ENCODE assay signal across 20 cellular contexts in the genomic region with DNA sequence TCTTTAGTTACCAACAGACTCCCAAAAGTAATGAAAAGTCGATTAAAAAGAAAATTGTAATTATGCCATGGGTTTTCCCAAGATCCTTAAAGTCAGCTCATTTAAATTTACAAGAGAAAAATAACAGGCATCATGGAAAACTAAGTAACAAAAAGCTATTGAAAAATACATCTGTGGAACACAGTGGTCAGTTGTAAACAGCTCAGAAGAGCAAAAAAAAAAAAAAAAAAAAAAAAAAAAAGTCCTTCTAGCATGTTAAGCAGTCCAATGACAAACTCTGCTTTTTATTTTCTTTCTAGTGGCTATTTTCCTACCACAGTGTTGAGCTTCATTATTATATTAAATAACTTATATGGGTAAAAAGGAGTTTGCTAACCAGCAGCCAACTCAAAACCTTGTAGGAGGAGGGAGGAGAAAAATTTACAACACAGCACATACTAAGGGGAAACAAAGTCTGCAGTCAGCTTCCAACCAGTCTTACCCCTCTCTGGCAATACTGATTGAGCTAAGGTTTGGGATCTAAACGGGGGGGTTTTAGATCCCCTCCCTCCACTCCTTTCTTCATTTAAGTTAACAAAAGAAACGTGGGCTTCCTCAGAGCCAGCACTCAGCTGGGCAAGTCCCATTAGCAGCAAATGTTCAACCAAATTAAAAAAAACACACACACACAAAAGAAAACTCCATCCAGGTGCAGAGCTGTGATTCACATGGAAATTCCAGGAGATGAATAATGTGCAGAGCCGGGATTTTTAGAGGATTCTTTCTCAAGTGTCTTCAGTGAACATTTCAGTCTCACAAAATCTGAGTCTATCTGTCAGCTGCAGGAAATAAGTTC. TPM values are rescaled to one million over a fixed set of nuclear protein-coding genes. Genes with fewer than 3 reads are reported as not detected.
DNase-seq lines count a peak whose midpoint lies in the region; ATAC-seq and TF ChIP-seq lines count a peak whose summit lies in the region.
"Had no signal": no experiment of that assay in that cellular context is flagged by ENCODE, and none has a peak within 500 bp of the region (broad histone marks: within the 10 kb centered on the region; RNA-seq: fewer than 3 reads in every experiment).

No MANE protein-coding gene starts in this region.

- no peaks in the 10 kb centered on the region for H3K27me3 ChIP-seq in H7 (ENCODE audit: control insufficient read depth, insufficient read depth, low read length)
- H3K27me3 ChIP-seq in mammary epithelial cell (ENCODE audit: insufficient read depth, low read length), result no peaks in the 10 kb centered on the region
- no peaks in the 10 kb centered on the region for H3K27me3 ChIP-seq in right cardiac atrium (ENCODE audit: control insufficient read depth, insufficient read depth)
- H3K27me3 ChIP-seq: adrenal gland, pancreas, spleen had no signal

- TF ChIP-seq CTCF in mammary epithelial cell (conservative IDR thresholded peaks at IDR 0.05 in 1 of 2, IDR thresholded peaks at IDR 0.05 in 1 of 2; ENCODE audit: extremely low read depth in 1 of 2, insufficient read depth in 1 of 2, low read depth in 1 of 2, low read length in 2 of 2), result no peak
- no peak for TF ChIP-seq CTCF in coronary artery (IDR thresholded peaks at IDR 0.05)

- BruUV-seq in mammary epithelial cell (replicated peaks; lab: Mats Ljungman, UMichigan), result no TSS peak

- H3K4me1 ChIP-seq in mammary epithelial cell (ENCODE audit: insufficient read depth, low read length) (peaks cover 38% of the 10 kb centered on the region), right cardiac atrium (ENCODE audit: control insufficient read depth, insufficient read depth, low read length) (no peaks in the 10 kb centered on the region)
- H3K4me1 ChIP-seq: adrenal gland, pancreas had no signal

- CTCF ChIA-PET in mammary epithelial cell (lab: Charles Lee; ENCODE audit: low non-redundant PET), result interaction anchor here (0.7 kb wide), 1 partner anchor 434 kb away, joined by 3 read pairs; no protein-coding TSS in a partner anchor

- H3K27ac ChIP-seq in mammary epithelial cell (ENCODE audit: insufficient read depth, low read depth, low read length), result peak overlapping the region; percentile 74
- no peak overlapping the region for H3K27ac ChIP-seq in coronary artery
- no peak overlapping the region for H3K27ac ChIP-seq in right cardiac atrium (ENCODE audit: low read length)
- H3K27ac ChIP-seq: adrenal gland, HL-60, pancreas, WERI-Rb-1 had no signal

- ATAC-seq in right cardiac atrium, result no peak
- ATAC-seq: activated T-helper 17 cell treated with anti-CD3 and anti-CD28 coated beads, Interleukin-2, amount 50 U/mL, for 72 hours; pancreas; stimulated activated memory B cell treated with anti-CD40 and anti-IgM and Interleukin-4, amounts not matched to agents 10 μg/mL and 1 μg/mL and 100 μg/mL, for 72 hours had no signal

- H4K20me1 ChIP-seq in mammary epithelial cell (ENCODE audit: insufficient read depth, low read length), result no peaks in the 10 kb centered on the region

- peak overlapping the region; percentile 83 for H2AFZ ChIP-seq in mammary epithelial cell (ENCODE audit: low read depth, low read length)

- H3K9ac ChIP-seq in mammary epithelial cell (ENCODE audit: insufficient read depth, low read length), result peak overlapping the region; percentile 52

- dilution Hi-C loops in mammary epithelial cell (cut with HindIII; ENCODE audit: low sequenced_read_pairs), result no loop called here

- DNase-seq in H7 (peak; percentile 18), mammary epithelial cell (peak; percentile 89), iPS-NIHi11 (ENCODE audit: low spot score) (peak; percentile 16), renal cortical epithelial cell (ENCODE audit: low read depth) (peak; percentile 67), coronary artery (ENCODE audit: low spot score) (no peak), right cardiac atrium (no peak), AML-193 (lab: John Stamatoyannopoulos, UW) (no peak), NCI-H1436 treated with DMSO at 0.1 percent for 48 hours (lab: John Stamatoyannopoulos, UW) (no peak)
- DNase-seq: activated CD8-positive, alpha-beta memory T cell treated with anti-CD3 and anti-CD28 coated beads for 24 hours; adrenal gland; CD8-positive, alpha-beta memory T cell; NCI-H1105; NCI-H2171 treated with DMSO at 0.1 percent for 48 hours; pancreas; spleen; WERI-Rb-1 had no signal

- no peaks in the 10 kb centered on the region for H3K36me3 ChIP-seq in H7 (replicated peaks; ENCODE audit: control insufficient read depth, insufficient read depth, low read length)
- H3K36me3 ChIP-seq in mammary epithelial cell (ENCODE audit: insufficient read depth, low read length), result no peaks in the 10 kb centered on the region

- 38% methylated on average over 4 of the region's 4 CpGs for WGBS in mammary epithelial cell (ENCODE audit: low coverage, missing lambda C conversion rate)
- 58% methylated on average over 4 of the region's 4 CpGs for WGBS in right cardiac atrium

- peak overlapping the region; percentile 57 for H3K4me2 ChIP-seq in mammary epithelial cell (ENCODE audit: insufficient read depth, low read depth, low read length)

- H3K9me3 ChIP-seq in mammary epithelial cell (replicated peaks; ENCODE audit: insufficient read depth, low read length), result no peaks in the 10 kb centered on the region
- no peaks in the 10 kb centered on the region for H3K9me3 ChIP-seq in right cardiac atrium (ENCODE audit: control insufficient read depth, low read length)
- H3K9me3 ChIP-seq: adrenal gland, pancreas, spleen had no signal

- intact Hi-C loops in mammary epithelial cell (cut with micrococcal nuclease) (no loop called here), right cardiac atrium (cut with DNase I) (no loop called here)

- in situ Hi-C loops in mammary epithelial cell (cut with MboI; ENCODE audit: low sequenced_read_pairs in 2 of 2), result no loop called here

- no peak overlapping the region for H3K4me3 ChIP-seq in H7 (ENCODE audit: insufficient read depth, low read depth, low read length)
- H3K4me3 ChIP-seq in mammary epithelial cell (replicated peaks in 1 of 3; ENCODE audit: insufficient read depth in 1 of 3, low read depth in 2 of 3, low read length in 3 of 3), result peak overlapping the region in 1 of 3 experiments; percentile 2
- no peak overlapping the region for H3K4me3 ChIP-seq in coronary artery
- H3K4me3 ChIP-seq in right cardiac atrium (ENCODE audit: low read length), result no peak overlapping the region
- H3K4me3 ChIP-seq: adrenal gland, pancreas, spleen had no signal

- no peaks in the 10 kb centered on the region for H3K79me2 ChIP-seq in mammary epithelial cell (ENCODE audit: insufficient read depth, low read length)

RNA-seq across cellular contexts. Expression of a gene that starts 44.7 kb away (rescaled TPM):
- 4.0 and 6.1 TPM in 2 replicates for total RNA-seq in H7 (2014; rRNA removed; shearing (Covaris generic))
- total RNA-seq in mammary epithelial cell (10 to 100 TPM; 10.6 to 15.3 TPM), renal cortical epithelial cell (14.3 and 55.9 TPM in 2 replicates), right cardiac atrium (10 to 100 TPM in 1 of 4 donors, 1 to 10 TPM in 3; 9.0 to 10.6 (median 9.2) TPM)
- polyA plus RNA-seq in mammary epithelial cell (8.7 TPM), right cardiac atrium (4.3 TPM)
- 2.0 TPM for polyA minus RNA-seq in mammary epithelial cell
- polyA plus RNA-seq: AG04450 had no signal

Comparison
In these comparisons a context has a peak if more than half of its experiments do, and no peak if none do; other contexts are left out.
1. DNase-seq: peak in H7 (single experiment), mammary epithelial cell (single experiment), iPS-NIHi11 (single experiment) and renal cortical epithelial cell (single experiment); none in coronary artery (single experiment), right cardiac atrium (0 of 3), AML-193 (0 of 2) and NCI-H1436 treated with DMSO at 0.1 percent for 48 hours (single experiment).